31 cellular contexts compared by ENCODE assay signal in genomic region chr9:21848615-21849014, GRCh38. TPM values are rescaled to one million over a fixed set of nuclear protein-coding genes. Genes with fewer than 3 reads are reported as not detected.
DNase-seq lines count a peak whose midpoint lies in the region; ATAC-seq and TF ChIP-seq lines count a peak whose summit lies in the region.
"Had no signal": no experiment of that assay in that cellular context is flagged by ENCODE, and none has a peak within 500 bp of the region (broad histone marks: within the 10 kb centered on the region; RNA-seq: fewer than 3 reads in every experiment).

No MANE protein-coding gene starts in this region.

- H3K9me3 ChIP-seq in HCT116 (ENCODE audit: control insufficient read depth in 1 of 2, insufficient read depth in 1 of 2, low read depth in 1 of 2, low read length in 2 of 2) (no peaks in the 10 kb centered on the region), HEK293 (ENCODE audit: control insufficient read depth, insufficient read depth, low read depth, low read length) (no peaks in the 10 kb centered on the region)
- H3K9me3 ChIP-seq: A549, BE2C, Caco-2 had no signal

- H2AFZ ChIP-seq in HCT116 (ENCODE audit: low read depth, low read length, poor library complexity, severe bottlenecking) = no peak overlapping the region

- TF ChIP-seq CTCF in HCT116 (IDR thresholded peaks at IDR 0.05 in 2 of 3, conservative IDR thresholded peaks at IDR 0.05 in 1 of 3; ENCODE audit: borderline replicate concordance in 1 of 3, insufficient read depth in 1 of 3, low read depth in 2 of 3, low read length in 2 of 3) (no peak), HEK293 (tag by site-specific recombination; IDR thresholded peaks at IDR 0.05) (no peak)

- CTCF ChIA-PET in HCT116 (lab: Charles Lee) (no interaction called here), HEK293 (lab: Yijun Ruan, JAX) (no interaction called here)

- H3K9ac ChIP-seq in HCT116 (ENCODE audit: low read length) = no peak overlapping the region
- H3K9ac ChIP-seq: BLaER1; BLaER1 treated with 17β-estradiol and CSF1 and Interleukin-3, amounts not matched to agents 10 nM and 100 nM had no signal

- TF ChIP-seq RAD21 in HCT116 (IDR thresholded peaks at IDR 0.05; ENCODE audit: low read depth) = no peak

- ATAC-seq in HCT116 = 0 out of 2 replicates have a peak, but pooled peaks have one; percentile 8
- ATAC-seq: A549; CD8-positive, alpha-beta T cell had no signal

- intact Hi-C loops in HCT116 (cut with micrococcal nuclease) = no loop called here

- peaks cover 80% of the 10 kb centered on the region for H3K79me2 ChIP-seq in HCT116 (ENCODE audit: insufficient read depth, low read length)

- H3K4me3 ChIP-seq in HCT116 (replicated peaks in 1 of 2; ENCODE audit: low read depth in 1 of 2, low read length in 2 of 2) (no peak overlapping the region), HEK293 (ENCODE audit: low read depth, low read length) (no peak overlapping the region)
- H3K4me3 ChIP-seq: A549; BLaER1; BLaER1 treated with 17β-estradiol and CSF1 and Interleukin-3, amounts not matched to agents 10 nM and 100 nM had no signal

- POLR2A ChIA-PET in HCT116 (lab: Charles Lee) (no interaction called here), HEK293 (lab: Yijun Ruan, JAX) (no interaction called here)

- no peaks in the 10 kb centered on the region for H3K9me2 ChIP-seq in HCT116 (ENCODE audit: insufficient read depth)

- peaks cover 6% of the 10 kb centered on the region; the same call in 1 of the 2 replicates for H4K20me1 ChIP-seq in HCT116 (ENCODE audit: insufficient read depth)

- no peak for DNase-seq in HCT116 (ENCODE audit: low read depth, low spot score)
- no peak for DNase-seq in stimulated activated CD4-positive, alpha-beta T cell treated with anti-CD3 and anti-CD28 coated beads, Interleukin-2, amount 100 ng/mL, for 48 hours
- DNase-seq in HuH-7.5 (ENCODE audit: low spot score) = no peak
- DNase-seq: 8988T; ACHN; AML-193; BE2C; C1 segment of cervical spinal cord; Caco-2; Calu3; CD4-positive, alpha-beta memory T cell; CD4-positive, alpha-beta T cell; CD4-positive, CD25-positive, alpha-beta regulatory T cell; CD8-positive, alpha-beta memory T cell; CD8-positive, alpha-beta T cell; COR-L47; DMS 273 treated with DMSO at 0.1 percent for 48 hours; DMS153; DMS53; DMS79; DMS79 treated with DMSO at 0.1 percent for 48 hours; DND-41; EL had no signal

- RAD21 ChIA-PET in HCT116 (lab: Charles Lee; ENCODE audit: low non-redundant PET in 1 of 2, low total read pairs in 2 of 2, uncharacterized antibody in 2 of 2, unreplicated experiment in 2 of 2) = no interaction called here

- H3K27me3 ChIP-seq in HCT116 (ENCODE audit: insufficient read depth, low read length) = no peaks in the 10 kb centered on the region
- H3K27me3 ChIP-seq: BE2C; BLaER1; BLaER1 treated with 17β-estradiol and CSF1 and Interleukin-3, amounts not matched to agents 10 nM and 100 nM had no signal

- peaks cover 24 to 58% of the 10 kb centered on the region in 2 experiments for H3K36me3 ChIP-seq in HCT116 (ENCODE audit: control insufficient read depth in 1 of 2, insufficient read depth in 2 of 2, low read length in 2 of 2)
- peaks cover 0 to 25% of the 10 kb centered on the region in 2 experiments; a peak in 2 of 3 replicates for H3K36me3 ChIP-seq in HEK293 (ENCODE audit: control insufficient read depth in 2 of 2, insufficient read depth in 1 of 2, low read length in 2 of 2)

- H3K27ac ChIP-seq in HCT116 (ENCODE audit: low read depth, low read length) = no peak overlapping the region
- H3K27ac ChIP-seq in HEK293 (ENCODE audit: extremely low read depth, low read depth, low read length) = no peak overlapping the region
- H3K27ac ChIP-seq: 22Rv1; A549; BLaER1; BLaER1 treated with 17β-estradiol and CSF1 and Interleukin-3, amounts not matched to agents 10 nM and 100 nM; C4-2B had no signal

- no peak overlapping the region for H3K4me2 ChIP-seq in HCT116 (ENCODE audit: low read length)
- H3K4me2 ChIP-seq: A549; BLaER1; BLaER1 treated with 17β-estradiol and CSF1 and Interleukin-3, amounts not matched to agents 10 nM and 100 nM had no signal

- BruUV-seq in HCT116 (replicated peaks; lab: Mats Ljungman, UMichigan) = no TSS peak

- H3K4me1 ChIP-seq in HCT116 (ENCODE audit: control insufficient read depth in 1 of 2, insufficient read depth in 2 of 2, low read length in 2 of 2) (no peaks in the 10 kb centered on the region), HEK293 (ENCODE audit: control insufficient read depth, insufficient read depth, low read length) (no peaks in the 10 kb centered on the region)
- H3K4me1 ChIP-seq: A549, BE2C had no signal

- TF ChIP-seq POLR2A in HCT116 (IDR thresholded peaks at IDR 0.05; ENCODE audit: borderline replicate concordance, extremely low read depth, insufficient read depth, insufficient read length) = no peak

TF ChIP-seq in HCT116, 20 proteins besides CTCF, POLR2A, EP300 and RAD21:
- TF ChIP-seq SIN3A (IDR thresholded peaks at IDR 0.05; ENCODE audit: low read depth) (no peak), JUND (IDR thresholded peaks at IDR 0.05) (no peak)

TF ChIP-seq in HEK293, 187 proteins besides CTCF, POLR2A, EP300 and RAD21:
- TF ChIP-seq SETDB1 (IDR thresholded peaks at IDR 0.05; ENCODE audit: insufficient read length, low read length) (peak; percentile 21), ZNF302 (tag by site-specific recombination; IDR thresholded peaks at IDR 0.05; ENCODE audit: low read depth) (peak; percentile 97), KLF16 (tag by site-specific recombination; IDR thresholded peaks at IDR 0.05) (no peak)

RNA-seq across cellular contexts. Expression of gene MTAP, which starts 46.2 kb away (rescaled TPM):
- total RNA-seq in HCT116 (2021; ENCODE audit: unreplicated experiment) = 326 TPM
- 76.1 and 98.0 TPM in 2 replicates for polyA plus RNA-seq in HCT116 (2012)
- total RNA-seq: A172, Daoy had no signal
